ENCODE assay signal across 1 cellular context in the genomic region with DNA sequence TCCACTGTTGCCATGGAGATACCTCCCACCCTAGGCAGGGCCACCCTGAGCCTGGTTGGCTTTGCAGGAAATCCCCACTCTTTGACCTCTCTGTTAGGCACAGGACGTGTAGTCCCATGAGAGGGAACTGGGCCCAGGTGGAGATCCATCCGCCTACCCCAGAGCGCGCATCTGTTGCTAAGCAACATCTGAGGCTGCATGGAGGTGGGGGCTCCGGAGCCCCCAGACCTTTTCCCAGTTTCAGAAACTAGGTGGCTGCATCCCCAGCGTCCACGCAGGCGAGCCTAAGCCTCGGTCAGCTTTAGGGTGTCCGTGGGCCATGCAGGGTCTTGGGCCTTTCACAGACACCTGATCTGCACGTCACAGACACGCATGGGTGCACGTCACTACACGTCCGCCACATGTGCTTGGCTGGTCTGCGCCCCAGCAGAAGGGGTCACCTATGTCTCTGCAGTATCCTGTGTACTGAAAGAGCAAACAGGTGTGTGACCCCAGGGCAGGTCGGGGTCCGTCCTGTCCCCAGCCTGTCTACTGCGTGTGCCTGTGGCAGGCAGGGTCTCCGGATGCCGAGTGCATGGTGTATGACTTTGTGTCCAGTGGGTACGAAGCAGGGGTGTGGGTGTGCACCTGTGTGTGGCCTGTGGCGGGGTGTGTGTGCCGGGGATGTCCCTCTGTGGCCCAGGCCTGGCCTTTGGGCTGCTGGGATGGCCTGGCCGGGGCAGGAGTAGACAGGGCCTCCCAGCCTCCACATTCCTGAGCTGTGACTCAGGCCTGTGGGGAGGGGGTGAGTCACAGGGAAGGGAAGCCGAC.
TF ChIP-seq lines count a peak whose summit lies in the region.

No MANE protein-coding gene starts in this region.

TF ChIP-seq in HEK293, 187 proteins besides CTCF, POLR2A, EP300 and RAD21 (continued from another document):
- no peak for TF ChIP-seq SP3 (tag by site-specific recombination; IDR thresholded peaks at IDR 0.05)
- TF ChIP-seq, protein P1, sequence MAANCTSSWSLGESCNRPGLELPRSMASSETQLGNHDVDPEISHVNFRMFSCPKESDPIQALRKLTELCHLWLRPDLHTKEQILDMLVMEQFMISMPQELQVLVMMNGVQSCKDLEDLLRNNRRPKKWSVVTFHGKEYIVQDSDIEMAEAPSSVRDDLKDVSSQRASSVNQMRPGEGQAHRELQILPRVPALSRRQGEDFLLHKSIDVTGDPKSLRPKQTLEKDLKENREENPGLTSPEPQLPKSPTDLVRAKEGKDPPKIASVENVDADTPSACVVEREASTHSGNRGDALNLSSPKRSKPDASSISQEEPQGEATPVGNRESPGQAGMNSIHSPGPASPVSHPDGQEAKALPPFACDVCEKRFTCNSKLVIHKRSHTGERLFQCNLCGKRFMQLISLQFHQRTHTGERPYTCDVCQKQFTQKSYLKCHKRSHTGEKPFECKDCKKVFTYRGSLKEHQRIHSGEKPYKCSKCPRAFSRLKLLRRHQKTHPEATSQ (tag by site-specific recombination; IDR thresholded peaks at IDR 0.05) = no peak
- TF ChIP-seq ZNF585B (tag by site-specific recombination; IDR thresholded peaks at IDR 0.05) = no peak
- TF ChIP-seq, protein P2, sequence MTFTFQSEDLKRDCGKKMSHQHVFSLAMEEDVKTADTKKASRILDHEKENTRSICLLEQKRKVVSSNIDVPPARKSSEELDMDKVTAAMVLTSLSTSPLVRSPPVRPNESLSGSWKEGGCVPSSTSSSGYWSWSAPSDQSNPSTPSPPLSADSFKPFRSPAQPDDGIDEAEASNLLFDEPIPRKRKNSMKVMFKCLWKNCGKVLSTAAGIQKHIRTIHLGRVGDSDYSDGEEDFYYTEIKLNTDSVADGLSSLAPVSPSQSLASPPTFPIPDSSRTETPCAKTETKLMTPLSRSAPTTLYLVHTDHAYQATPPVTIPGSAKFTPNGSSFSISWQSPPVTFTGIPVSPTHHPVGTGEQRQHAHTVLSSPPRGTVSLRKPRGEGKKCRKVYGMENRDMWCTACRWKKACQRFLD (tag by site-specific recombination; IDR thresholded peaks at IDR 0.05) = no peak
- TF ChIP-seq KLF7 (tag by site-specific recombination; IDR thresholded peaks at IDR 0.05; ENCODE audit: borderline replicate concordance) = no peak
- TF ChIP-seq PATZ1 (tag by site-specific recombination; IDR thresholded peaks at IDR 0.05) = no peak
- TF ChIP-seq ZNF341 (tag by site-specific recombination; IDR thresholded peaks at IDR 0.05; ENCODE audit: low read depth) = peak; percentile 54; the same call in 1 of the 2 replicates
- peak; percentile 73; the same call in 1 of the 2 replicates for TF ChIP-seq ZEB2 (tag by site-specific recombination; IDR thresholded peaks at IDR 0.05)
